In genomic region chr5:36882250-36882649, GRCh38 we compare ENCODE assay signal across 1 cellular context.
TF ChIP-seq lines count a peak whose summit lies in the region.

No MANE protein-coding gene starts in this region.

TF ChIP-seq in GM12878, 131 proteins besides CTCF, POLR2A, EP300 and RAD21 (continued from another document):
- TF ChIP-seq E2F4 (IDR thresholded peaks at IDR 0.05; ENCODE audit: low read depth, low read length): no peak
- no peak for TF ChIP-seq IRF5 (IDR thresholded peaks at IDR 0.05; ENCODE audit: borderline replicate concordance)
- no peak for TF ChIP-seq TARDBP (IDR thresholded peaks at IDR 0.05; ENCODE audit: borderline replicate concordance)
- TF ChIP-seq IKZF2 (IDR thresholded peaks at IDR 0.05): peak; percentile 52 to 54; a peak in 2 of 4 replicates
- no peak for TF ChIP-seq TCF7 (IDR thresholded peaks at IDR 0.05; ENCODE audit: borderline replicate concordance)
- TF ChIP-seq JUNB (IDR thresholded peaks at IDR 0.05): no peak
- TF ChIP-seq ASH2L (IDR thresholded peaks at IDR 0.05; ENCODE audit: borderline replicate concordance, low read depth): no peak
- TF ChIP-seq NFXL1 (IDR thresholded peaks at IDR 0.05; ENCODE audit: borderline replicate concordance): no peak
- TF ChIP-seq MEF2B (IDR thresholded peaks at IDR 0.05; ENCODE audit: partially characterized antibody, poor library complexity, severe bottlenecking): no peak
- TF ChIP-seq YBX1 (IDR thresholded peaks at IDR 0.05): no peak
- peak; percentile 27; the same call in 1 of the 2 replicates for TF ChIP-seq ZNF217 (IDR thresholded peaks at IDR 0.05)
